ENCODE assay signal across 8 cellular contexts in genomic region chr5:140239939-140240700, GRCh38.
A peak's percentile ranks its signal among the peaks of the same experiment; 100 is the strongest.
DNase-seq lines count a peak whose midpoint lies in the region; ATAC-seq and TF ChIP-seq lines count a peak whose summit lies in the region.

No MANE protein-coding gene starts in this region.

- DNase-seq in GM10266 (ENCODE audit: extremely low spot score) (peak; percentile 51), SJSA1 (ENCODE audit: low read depth in 1 of 2, low spot score in 2 of 2) (peak; percentile 66 to 83), Right ventricle myocardium superior (peak; percentile 68), progenitor cell of endocrine pancreas (ENCODE audit: low spot score, unreplicated experiment) (peak; percentile 45), aorta (peak; percentile 80 to 87)
- DNase-seq in activated naive CD4-positive, alpha-beta T cell treated with anti-CD3 and anti-CD28 coated beads, Interleukin-2, amount 50 U/mL, for 16 hours: peak; percentile 68

- H3K36me3 Mint-ChIP-seq in progenitor cell of endocrine pancreas (ENCODE audit: insufficient read depth): peaks cover 5% of the 10 kb centered on the region

- intact Hi-C loops in Right ventricle myocardium superior (cut with DNase I) (loop anchor here (5.0 kb wide), 1 partner anchor 63 kb away; the partner anchor contains the start of gene CYSTM1), aorta (cut with DNase I) (loop anchor here in 1 of 2 donors (2.0 kb wide), 1 partner anchor 111 kb away; no protein-coding TSS in a partner anchor)

- no peaks in the 10 kb centered on the region for H3K27me3 Mint-ChIP-seq in progenitor cell of endocrine pancreas

- no peaks in the 10 kb centered on the region for H3K9me3 Mint-ChIP-seq in progenitor cell of endocrine pancreas (ENCODE audit: low read depth)

- H3K36me3 ChIP-seq in SJSA1: peaks cover 30% of the 10 kb centered on the region
- H3K36me3 ChIP-seq in aorta (ENCODE audit: control insufficient read depth in 1 of 2, insufficient read depth in 2 of 2, low read length in 1 of 2): no peaks in the 10 kb centered on the region

- H3K27ac Mint-ChIP-seq in progenitor cell of endocrine pancreas: no peak overlapping the region

- H3K27me3 ChIP-seq in SJSA1 (replicated peaks) (no peaks in the 10 kb centered on the region), aorta (ENCODE audit: control insufficient read depth in 1 of 2, insufficient read depth in 2 of 2, low read length in 1 of 2) (no peaks in the 10 kb centered on the region)

- 38 to 39% methylated on average over 11 of the region's 11 CpGs for WGBS in aorta, 2 donors

- no peak overlapping the region for H3K4me3 Mint-ChIP-seq in progenitor cell of endocrine pancreas (ENCODE audit: low read depth)

- H3K4me1 ChIP-seq in SJSA1 (replicated peaks) (peaks cover 19% of the 10 kb centered on the region), aorta (ENCODE audit: control insufficient read depth in 1 of 2, insufficient read depth in 2 of 2, low read length in 2 of 2) (no peaks in the 10 kb centered on the region)

- H3K27ac ChIP-seq in SJSA1: no peak overlapping the region
- H3K27ac ChIP-seq in aorta (ENCODE audit: low read depth in 1 of 2, low read length in 2 of 2): no peak overlapping the region

- H3K9me3 ChIP-seq in SJSA1 (replicated peaks) (no peaks in the 10 kb centered on the region), aorta (ENCODE audit: control insufficient read depth, low read length) (no peaks in the 10 kb centered on the region)

- peak; percentile 64 for ATAC-seq in HG02981 (IDR thresholded peaks at IDR 0.05; ENCODE audit: unreplicated experiment)
- peak; percentile 37 for ATAC-seq in Right ventricle myocardium superior (ENCODE audit: poor library complexity)
- ATAC-seq in aorta (ENCODE audit: low FRiP score): peak; percentile 51
- ATAC-seq in HG03045 (IDR thresholded peaks at IDR 0.05; ENCODE audit: unreplicated experiment): no peak

- H3K4me3 ChIP-seq in SJSA1 (no peak overlapping the region), aorta (ENCODE audit: low read length in 2 of 2) (no peak overlapping the region)

- peaks cover 15% of the 10 kb centered on the region for H3K4me1 Mint-ChIP-seq in progenitor cell of endocrine pancreas (ENCODE audit: low read depth)

- TF ChIP-seq CTCF in GM10266 (IDR thresholded peaks at IDR 0.05; ENCODE audit: control insufficient read depth, insufficient read depth, low read depth, missing control alignments) (peak; percentile 61), progenitor cell of endocrine pancreas (IDR thresholded peaks at IDR 0.05; ENCODE audit: unreplicated experiment) (peak; percentile 75)
